Comparison of ENCODE assay signal across 2 cellular contexts in the genomic region with DNA sequence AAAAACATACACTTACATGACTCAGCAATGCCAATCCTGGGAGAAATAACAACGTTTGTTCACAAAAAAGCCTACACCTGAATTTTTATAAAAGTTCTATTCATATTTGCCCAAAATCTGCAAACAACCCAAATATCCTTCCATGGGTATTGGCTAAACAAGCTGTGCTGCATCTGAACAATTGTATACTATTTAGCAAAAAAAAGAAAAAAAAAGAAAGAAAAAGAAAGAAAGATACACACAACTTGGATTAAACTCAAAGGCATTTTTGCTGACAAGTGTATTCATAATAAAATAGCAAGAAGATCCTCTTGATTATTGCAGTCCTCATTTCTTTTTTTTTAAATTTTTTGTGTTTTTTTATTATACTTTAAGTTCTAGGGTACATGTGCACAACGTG.
TF ChIP-seq lines count a peak whose summit lies in the region.

No MANE protein-coding gene starts in this region.

TF ChIP-seq in IMR-90, 13 proteins besides CTCF, POLR2A, EP300 and RAD21:
- TF ChIP-seq BHLHE40 (IDR thresholded peaks at IDR 0.05; ENCODE audit: low read depth, low read length) (no peak), NFE2L2 (IDR thresholded peaks at IDR 0.05; ENCODE audit: low read depth, low read length) (0 out of 2 replicates have a peak, but pooled peaks have one; percentile 3)

TF ChIP-seq in K562, 482 proteins besides CTCF, POLR2A, EP300 and RAD21 (continues in another document):
- TF ChIP-seq, protein P1, sequence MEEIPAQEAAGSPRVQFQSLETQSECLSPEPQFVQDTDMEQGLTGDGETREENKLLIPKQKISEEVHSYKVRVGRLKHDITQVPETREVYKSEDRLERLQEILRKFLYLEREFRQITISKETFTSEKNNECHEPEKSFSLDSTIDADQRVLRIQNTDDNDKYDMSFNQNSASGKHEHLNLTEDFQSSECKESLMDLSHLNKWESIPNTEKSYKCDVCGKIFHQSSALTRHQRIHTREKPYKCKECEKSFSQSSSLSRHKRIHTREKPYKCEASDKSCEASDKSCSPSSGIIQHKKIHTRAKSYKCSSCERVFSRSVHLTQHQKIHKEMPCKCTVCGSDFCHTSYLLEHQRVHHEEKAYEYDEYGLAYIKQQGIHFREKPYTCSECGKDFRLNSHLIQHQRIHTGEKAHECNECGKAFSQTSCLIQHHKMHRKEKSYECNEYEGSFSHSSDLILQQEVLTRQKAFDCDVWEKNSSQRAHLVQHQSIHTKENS (CRISPR knock-in tag; IDR thresholded peaks at IDR 0.05), result no peak
- TF ChIP-seq TRIM28 (IDR thresholded peaks at IDR 0.05) (no peak), FOSL1 (tag; conservative IDR thresholded peaks at IDR 0.05) (no peak), FOS (IDR thresholded peaks at IDR 0.05; ENCODE audit: extremely low read depth, insufficient read length) (no peak), POLR2B (IDR thresholded peaks at IDR 0.05; ENCODE audit: low read depth, partially characterized antibody) (no peak), SRSF9 (IDR thresholded peaks at IDR 0.05; ENCODE audit: borderline replicate concordance, low read depth, low read length) (no peak), BMI1 (IDR thresholded peaks at IDR 0.05; ENCODE audit: low read length) (no peak), ZSCAN32 (CRISPR knock-in tag; IDR thresholded peaks at IDR 0.05) (no peak), BRD9 (IDR thresholded peaks at IDR 0.05; ENCODE audit: low read depth, partially characterized antibody) (no peak), KAT7 (CRISPR knock-in tag; IDR thresholded peaks at IDR 0.05; ENCODE audit: borderline replicate concordance) (no peak), ZNF347 (CRISPR knock-in tag; IDR thresholded peaks at IDR 0.05; ENCODE audit: low read depth) (no peak), BCOR (IDR thresholded peaks at IDR 0.05) (no peak), PPARD (CRISPR knock-in tag; IDR thresholded peaks at IDR 0.05) (no peak), ETS2 (tag; IDR thresholded peaks at IDR 0.05; ENCODE audit: borderline replicate concordance, poor library complexity, severe bottlenecking) (no peak), GABPB2 (CRISPR knock-in tag; conservative IDR thresholded peaks at IDR 0.05) (no peak), MAFG (tag; conservative IDR thresholded peaks at IDR 0.05) (peak; percentile 69), ZNF3 (CRISPR knock-in tag; IDR thresholded peaks at IDR 0.05) (no peak), ZNF316 (IDR thresholded peaks at IDR 0.05) (peak; percentile 77), ZNF444 (CRISPR knock-in tag; IDR thresholded peaks at IDR 0.05) (no peak), CBX8 (IDR thresholded peaks at IDR 0.05; ENCODE audit: borderline replicate concordance, extremely low read depth, low read depth, low read length, poor library complexity, severe bottlenecking) (no peak), PHF8 (IDR thresholded peaks at IDR 0.05; ENCODE audit: borderline replicate concordance, low read length) (no peak), CREBBP (IDR thresholded peaks at IDR 0.05; ENCODE audit: low read depth, low read length) (no peak), NFE2L1 (tag; IDR thresholded peaks at IDR 0.05; ENCODE audit: borderline replicate concordance, low read depth) (peak; percentile 17; the same call in 1 of the 2 replicates), TAF15 (IDR thresholded peaks at IDR 0.05; ENCODE audit: low read depth, low read length) (no peak), RAD51 (IDR thresholded peaks at IDR 0.05; ENCODE audit: borderline replicate concordance, low read depth) (no peak), C11orf30 (IDR thresholded peaks at IDR 0.05; ENCODE audit: low read depth) (peak; percentile 62), U2AF2 (optimal IDR thresholded peaks at IDR 0.05; ENCODE audit: low read depth, low read length) (no peak), NELFE (IDR thresholded peaks at IDR 0.05; ENCODE audit: insufficient read depth, insufficient read length) (no peak), ZNF174 (CRISPR knock-in tag; IDR thresholded peaks at IDR 0.05) (no peak), NFE2 (IDR thresholded peaks at IDR 0.05; ENCODE audit: low read depth) (peak; percentile 35; the same call in 1 of the 2 replicates), GATAD2B (IDR thresholded peaks at IDR 0.05; ENCODE audit: borderline replicate concordance) (no peak)
- TF ChIP-seq, protein P2, sequence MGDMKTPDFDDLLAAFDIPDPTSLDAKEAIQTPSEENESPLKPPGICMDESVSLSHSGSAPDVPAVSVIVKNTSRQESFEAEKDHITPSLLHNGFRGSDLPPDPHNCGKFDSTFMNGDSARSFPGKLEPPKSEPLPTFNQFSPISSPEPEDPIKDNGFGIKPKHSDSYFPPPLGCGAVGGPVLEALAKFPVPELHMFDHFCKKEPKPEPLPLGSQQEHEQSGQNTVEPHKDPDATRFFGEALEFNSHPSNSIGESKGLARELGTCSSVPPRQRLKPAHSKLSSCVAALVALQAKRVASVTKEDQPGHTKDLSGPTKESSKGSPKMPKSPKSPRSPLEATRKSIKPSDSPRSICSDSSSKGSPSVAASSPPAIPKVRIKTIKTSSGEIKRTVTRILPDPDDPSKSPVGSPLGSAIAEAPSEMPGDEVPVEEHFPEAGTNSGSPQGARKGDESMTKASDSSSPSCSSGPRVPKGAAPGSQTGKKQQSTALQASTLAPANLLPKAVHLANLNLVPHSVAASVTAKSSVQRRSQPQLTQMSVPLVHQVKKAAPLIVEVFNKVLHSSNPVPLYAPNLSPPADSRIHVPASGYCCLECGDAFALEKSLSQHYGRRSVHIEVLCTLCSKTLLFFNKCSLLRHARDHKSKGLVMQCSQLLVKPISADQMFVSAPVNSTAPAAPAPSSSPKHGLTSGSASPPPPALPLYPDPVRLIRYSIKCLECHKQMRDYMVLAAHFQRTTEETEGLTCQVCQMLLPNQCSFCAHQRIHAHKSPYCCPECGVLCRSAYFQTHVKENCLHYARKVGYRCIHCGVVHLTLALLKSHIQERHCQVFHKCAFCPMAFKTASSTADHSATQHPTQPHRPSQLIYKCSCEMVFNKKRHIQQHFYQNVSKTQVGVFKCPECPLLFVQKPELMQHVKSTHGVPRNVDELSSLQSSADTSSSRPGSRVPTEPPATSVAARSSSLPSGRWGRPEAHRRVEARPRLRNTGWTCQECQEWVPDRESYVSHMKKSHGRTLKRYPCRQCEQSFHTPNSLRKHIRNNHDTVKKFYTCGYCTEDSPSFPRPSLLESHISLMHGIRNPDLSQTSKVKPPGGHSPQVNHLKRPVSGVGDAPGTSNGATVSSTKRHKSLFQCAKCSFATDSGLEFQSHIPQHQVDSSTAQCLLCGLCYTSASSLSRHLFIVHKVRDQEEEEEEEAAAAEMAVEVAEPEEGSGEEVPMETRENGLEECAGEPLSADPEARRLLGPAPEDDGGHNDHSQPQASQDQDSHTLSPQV (IDR thresholded peaks at IDR 0.05), result no peak
- TF ChIP-seq, protein P3, sequence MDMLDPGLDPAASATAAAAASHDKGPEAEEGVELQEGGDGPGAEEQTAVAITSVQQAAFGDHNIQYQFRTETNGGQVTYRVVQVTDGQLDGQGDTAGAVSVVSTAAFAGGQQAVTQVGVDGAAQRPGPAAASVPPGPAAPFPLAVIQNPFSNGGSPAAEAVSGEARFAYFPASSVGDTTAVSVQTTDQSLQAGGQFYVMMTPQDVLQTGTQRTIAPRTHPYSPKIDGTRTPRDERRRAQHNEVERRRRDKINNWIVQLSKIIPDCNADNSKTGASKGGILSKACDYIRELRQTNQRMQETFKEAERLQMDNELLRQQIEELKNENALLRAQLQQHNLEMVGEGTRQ (CRISPR knock-in tag; IDR thresholded peaks at IDR 0.05), result no peak
- TF ChIP-seq, protein P4, sequence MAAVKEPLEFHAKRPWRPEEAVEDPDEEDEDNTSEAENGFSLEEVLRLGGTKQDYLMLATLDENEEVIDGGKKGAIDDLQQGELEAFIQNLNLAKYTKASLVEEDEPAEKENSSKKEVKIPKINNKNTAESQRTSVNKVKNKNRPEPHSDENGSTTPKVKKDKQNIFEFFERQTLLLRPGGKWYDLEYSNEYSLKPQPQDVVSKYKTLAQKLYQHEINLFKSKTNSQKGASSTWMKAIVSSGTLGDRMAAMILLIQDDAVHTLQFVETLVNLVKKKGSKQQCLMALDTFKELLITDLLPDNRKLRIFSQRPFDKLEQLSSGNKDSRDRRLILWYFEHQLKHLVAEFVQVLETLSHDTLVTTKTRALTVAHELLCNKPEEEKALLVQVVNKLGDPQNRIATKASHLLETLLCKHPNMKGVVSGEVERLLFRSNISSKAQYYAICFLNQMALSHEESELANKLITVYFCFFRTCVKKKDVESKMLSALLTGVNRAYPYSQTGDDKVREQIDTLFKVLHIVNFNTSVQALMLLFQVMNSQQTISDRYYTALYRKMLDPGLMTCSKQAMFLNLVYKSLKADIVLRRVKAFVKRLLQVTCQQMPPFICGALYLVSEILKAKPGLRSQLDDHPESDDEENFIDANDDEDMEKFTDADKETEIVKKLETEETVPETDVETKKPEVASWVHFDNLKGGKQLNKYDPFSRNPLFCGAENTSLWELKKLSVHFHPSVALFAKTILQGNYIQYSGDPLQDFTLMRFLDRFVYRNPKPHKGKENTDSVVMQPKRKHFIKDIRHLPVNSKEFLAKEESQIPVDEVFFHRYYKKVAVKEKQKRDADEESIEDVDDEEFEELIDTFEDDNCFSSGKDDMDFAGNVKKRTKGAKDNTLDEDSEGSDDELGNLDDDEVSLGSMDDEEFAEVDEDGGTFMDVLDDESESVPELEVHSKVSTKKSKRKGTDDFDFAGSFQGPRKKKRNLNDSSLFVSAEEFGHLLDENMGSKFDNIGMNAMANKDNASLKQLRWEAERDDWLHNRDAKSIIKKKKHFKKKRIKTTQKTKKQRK (IDR thresholded peaks at IDR 0.05; ENCODE audit: borderline replicate concordance, low read depth, low read length), result no peak
- TF ChIP-seq, protein P5, sequence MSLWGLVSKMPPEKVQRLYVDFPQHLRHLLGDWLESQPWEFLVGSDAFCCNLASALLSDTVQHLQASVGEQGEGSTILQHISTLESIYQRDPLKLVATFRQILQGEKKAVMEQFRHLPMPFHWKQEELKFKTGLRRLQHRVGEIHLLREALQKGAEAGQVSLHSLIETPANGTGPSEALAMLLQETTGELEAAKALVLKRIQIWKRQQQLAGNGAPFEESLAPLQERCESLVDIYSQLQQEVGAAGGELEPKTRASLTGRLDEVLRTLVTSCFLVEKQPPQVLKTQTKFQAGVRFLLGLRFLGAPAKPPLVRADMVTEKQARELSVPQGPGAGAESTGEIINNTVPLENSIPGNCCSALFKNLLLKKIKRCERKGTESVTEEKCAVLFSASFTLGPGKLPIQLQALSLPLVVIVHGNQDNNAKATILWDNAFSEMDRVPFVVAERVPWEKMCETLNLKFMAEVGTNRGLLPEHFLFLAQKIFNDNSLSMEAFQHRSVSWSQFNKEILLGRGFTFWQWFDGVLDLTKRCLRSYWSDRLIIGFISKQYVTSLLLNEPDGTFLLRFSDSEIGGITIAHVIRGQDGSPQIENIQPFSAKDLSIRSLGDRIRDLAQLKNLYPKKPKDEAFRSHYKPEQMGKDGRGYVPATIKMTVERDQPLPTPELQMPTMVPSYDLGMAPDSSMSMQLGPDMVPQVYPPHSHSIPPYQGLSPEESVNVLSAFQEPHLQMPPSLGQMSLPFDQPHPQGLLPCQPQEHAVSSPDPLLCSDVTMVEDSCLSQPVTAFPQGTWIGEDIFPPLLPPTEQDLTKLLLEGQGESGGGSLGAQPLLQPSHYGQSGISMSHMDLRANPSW (CRISPR knock-in tag; IDR thresholded peaks at IDR 0.05), result no peak
- TF ChIP-seq, protein P6, sequence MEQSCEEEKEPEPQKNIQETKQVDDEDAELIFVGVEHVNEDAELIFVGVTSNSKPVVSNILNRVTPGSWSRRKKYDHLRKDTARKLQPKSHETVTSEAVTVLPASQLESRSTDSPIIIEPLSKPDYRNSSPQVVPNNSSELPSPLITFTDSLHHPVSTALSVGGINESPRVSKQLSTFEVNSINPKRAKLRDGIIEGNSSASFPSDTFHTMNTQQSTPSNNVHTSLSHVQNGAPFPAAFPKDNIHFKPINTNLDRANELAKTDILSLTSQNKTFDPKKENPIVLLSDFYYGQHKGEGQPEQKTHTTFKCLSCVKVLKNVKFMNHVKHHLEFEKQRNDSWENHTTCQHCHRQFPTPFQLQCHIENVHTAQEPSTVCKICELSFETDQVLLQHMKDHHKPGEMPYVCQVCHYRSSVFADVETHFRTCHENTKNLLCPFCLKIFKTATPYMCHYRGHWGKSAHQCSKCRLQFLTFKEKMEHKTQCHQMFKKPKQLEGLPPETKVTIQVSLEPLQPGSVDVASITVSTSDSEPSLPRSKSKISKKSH (CRISPR knock-in tag; IDR thresholded peaks at IDR 0.05), result no peak
